ENCODE assay signal across 1 cellular context in the genomic region with DNA sequence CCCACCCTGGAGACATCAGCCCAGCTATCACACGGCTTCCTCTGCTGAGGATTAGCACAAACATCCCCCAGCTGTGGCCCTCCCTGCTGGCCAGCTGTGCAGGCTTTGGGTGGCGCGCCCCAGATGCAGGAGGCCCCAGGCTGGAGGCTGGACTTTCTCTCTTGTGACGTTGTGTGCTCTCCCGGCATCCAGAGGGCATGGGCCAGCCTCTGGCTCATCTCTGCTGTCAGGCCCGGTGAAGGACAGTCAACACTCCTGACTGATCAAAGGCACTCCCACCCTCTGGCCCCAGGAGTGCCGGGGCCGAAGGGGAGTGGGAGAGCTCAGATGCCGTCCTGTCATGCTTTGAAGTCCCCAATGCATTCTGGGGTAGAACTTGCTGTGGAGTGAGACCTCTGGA.
TF ChIP-seq lines count a peak whose summit lies in the region.

No MANE protein-coding gene starts in this region.

TF ChIP-seq in HepG2, 621 proteins besides CTCF, POLR2A, EP300 and RAD21 (continues in another document):
- TF ChIP-seq ZMAT3 (CRISPR knock-in tag; conservative IDR thresholded peaks at IDR 0.05) (no peak), JUND (CRISPR knock-in tag; IDR thresholded peaks at IDR 0.05) (no peak), NCOR1 (IDR thresholded peaks at IDR 0.05; ENCODE audit: borderline replicate concordance, low read length) (0 out of 2 replicates have a peak, but pooled peaks have one; percentile 26), RFX5 (IDR thresholded peaks at IDR 0.05; ENCODE audit: low read depth, low read length) (no peak), ZNF775 (CRISPR knock-in tag; IDR thresholded peaks at IDR 0.05; ENCODE audit: borderline replicate concordance) (no peak), DNMT1 (CRISPR knock-in tag; IDR thresholded peaks at IDR 0.05) (no peak), ZBTB42 (CRISPR knock-in tag; IDR thresholded peaks at IDR 0.05) (peak; percentile 91), SALL1 (CRISPR knock-in tag; IDR thresholded peaks at IDR 0.05) (peak; percentile 58; the same call in 1 of the 2 replicates), U2AF1 (optimal IDR thresholded peaks at IDR 0.05; ENCODE audit: low read depth, low read length) (no peak), ZNF740 (CRISPR knock-in tag; IDR thresholded peaks at IDR 0.05) (no peak), CBX5 (CRISPR knock-in tag; IDR thresholded peaks at IDR 0.05; ENCODE audit: borderline replicate concordance) (no peak), ZNF350 (CRISPR knock-in tag; IDR thresholded peaks at IDR 0.05; ENCODE audit: borderline replicate concordance, low read depth) (no peak), ZNF781 (CRISPR knock-in tag; IDR thresholded peaks at IDR 0.05; ENCODE audit: borderline replicate concordance, not compliant biosample characterization) (no peak), ZFP36L2 (CRISPR knock-in tag; IDR thresholded peaks at IDR 0.05) (no peak), CBFB (CRISPR knock-in tag; IDR thresholded peaks at IDR 0.05) (no peak), DZIP1 (CRISPR knock-in tag; IDR thresholded peaks at IDR 0.05) (no peak), POGZ (CRISPR knock-in tag; IDR thresholded peaks at IDR 0.05) (peak; percentile 33; the same call in 1 of the 2 replicates), BCL3 (CRISPR knock-in tag; IDR thresholded peaks at IDR 0.05) (no peak), TEAD3 (CRISPR knock-in tag; optimal IDR thresholded peaks at IDR 0.05; ENCODE audit: borderline replicate concordance) (peak; percentile 50), REPIN1 (CRISPR knock-in tag; IDR thresholded peaks at IDR 0.05; ENCODE audit: borderline replicate concordance, low read depth) (no peak), PHF21A (CRISPR knock-in tag; IDR thresholded peaks at IDR 0.05) (peak; percentile 26; the same call in 1 of the 2 replicates), ZNF720 (CRISPR knock-in tag; IDR thresholded peaks at IDR 0.05) (no peak), ZNF143 (CRISPR knock-in tag; IDR thresholded peaks at IDR 0.05) (0 out of 2 replicates have a peak, but pooled peaks have one; percentile 40), SAP130 (CRISPR knock-in tag; IDR thresholded peaks at IDR 0.05; ENCODE audit: low read depth) (peak; percentile 37; the same call in 1 of the 2 replicates), ZNF614 (CRISPR knock-in tag; IDR thresholded peaks at IDR 0.05; ENCODE audit: borderline replicate concordance) (no peak), ELF3 (CRISPR knock-in tag; IDR thresholded peaks at IDR 0.05) (no peak), ZNF550 (CRISPR knock-in tag; IDR thresholded peaks at IDR 0.05; ENCODE audit: borderline replicate concordance) (no peak), HDAC1 (CRISPR knock-in tag; IDR thresholded peaks at IDR 0.05) (0 out of 2 replicates have a peak, but pooled peaks have one; percentile 37), ZGPAT (CRISPR knock-in tag; IDR thresholded peaks at IDR 0.05) (no peak), ZNF335 (CRISPR knock-in tag; IDR thresholded peaks at IDR 0.05) (no peak), NFAT5 (CRISPR knock-in tag; IDR thresholded peaks at IDR 0.05) (no peak), TCF7 (IDR thresholded peaks at IDR 0.05; ENCODE audit: low read depth) (peak; percentile 73; the same call in 1 of the 2 replicates), NR1H2 (CRISPR knock-in tag; IDR thresholded peaks at IDR 0.05; ENCODE audit: borderline replicate concordance, low read depth) (no peak)
- TF ChIP-seq, protein P1, sequence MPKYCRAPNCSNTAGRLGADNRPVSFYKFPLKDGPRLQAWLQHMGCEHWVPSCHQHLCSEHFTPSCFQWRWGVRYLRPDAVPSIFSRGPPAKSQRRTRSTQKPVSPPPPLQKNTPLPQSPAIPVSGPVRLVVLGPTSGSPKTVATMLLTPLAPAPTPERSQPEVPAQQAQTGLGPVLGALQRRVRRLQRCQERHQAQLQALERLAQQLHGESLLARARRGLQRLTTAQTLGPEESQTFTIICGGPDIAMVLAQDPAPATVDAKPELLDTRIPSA (CRISPR knock-in tag; IDR thresholded peaks at IDR 0.05; ENCODE audit: borderline replicate concordance), result no peak
- TF ChIP-seq, protein P2, sequence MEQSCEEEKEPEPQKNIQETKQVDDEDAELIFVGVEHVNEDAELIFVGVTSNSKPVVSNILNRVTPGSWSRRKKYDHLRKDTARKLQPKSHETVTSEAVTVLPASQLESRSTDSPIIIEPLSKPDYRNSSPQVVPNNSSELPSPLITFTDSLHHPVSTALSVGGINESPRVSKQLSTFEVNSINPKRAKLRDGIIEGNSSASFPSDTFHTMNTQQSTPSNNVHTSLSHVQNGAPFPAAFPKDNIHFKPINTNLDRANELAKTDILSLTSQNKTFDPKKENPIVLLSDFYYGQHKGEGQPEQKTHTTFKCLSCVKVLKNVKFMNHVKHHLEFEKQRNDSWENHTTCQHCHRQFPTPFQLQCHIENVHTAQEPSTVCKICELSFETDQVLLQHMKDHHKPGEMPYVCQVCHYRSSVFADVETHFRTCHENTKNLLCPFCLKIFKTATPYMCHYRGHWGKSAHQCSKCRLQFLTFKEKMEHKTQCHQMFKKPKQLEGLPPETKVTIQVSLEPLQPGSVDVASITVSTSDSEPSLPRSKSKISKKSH (CRISPR knock-in tag; IDR thresholded peaks at IDR 0.05; ENCODE audit: borderline replicate concordance), result no peak
- TF ChIP-seq, protein P3, sequence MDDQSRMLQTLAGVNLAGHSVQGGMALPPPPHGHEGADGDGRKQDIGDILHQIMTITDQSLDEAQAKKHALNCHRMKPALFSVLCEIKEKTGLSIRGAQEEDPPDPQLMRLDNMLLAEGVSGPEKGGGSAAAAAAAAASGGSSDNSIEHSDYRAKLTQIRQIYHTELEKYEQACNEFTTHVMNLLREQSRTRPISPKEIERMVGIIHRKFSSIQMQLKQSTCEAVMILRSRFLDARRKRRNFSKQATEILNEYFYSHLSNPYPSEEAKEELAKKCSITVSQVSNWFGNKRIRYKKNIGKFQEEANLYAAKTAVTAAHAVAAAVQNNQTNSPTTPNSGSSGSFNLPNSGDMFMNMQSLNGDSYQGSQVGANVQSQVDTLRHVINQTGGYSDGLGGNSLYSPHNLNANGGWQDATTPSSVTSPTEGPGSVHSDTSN (CRISPR knock-in tag; IDR thresholded peaks at IDR 0.05; ENCODE audit: borderline replicate concordance), result no peak
- TF ChIP-seq, protein P4, sequence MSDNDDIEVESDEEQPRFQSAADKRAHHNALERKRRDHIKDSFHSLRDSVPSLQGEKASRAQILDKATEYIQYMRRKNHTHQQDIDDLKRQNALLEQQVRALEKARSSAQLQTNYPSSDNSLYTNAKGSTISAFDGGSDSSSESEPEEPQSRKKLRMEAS (IDR thresholded peaks at IDR 0.05), result no peak
- TF ChIP-seq, protein P5, sequence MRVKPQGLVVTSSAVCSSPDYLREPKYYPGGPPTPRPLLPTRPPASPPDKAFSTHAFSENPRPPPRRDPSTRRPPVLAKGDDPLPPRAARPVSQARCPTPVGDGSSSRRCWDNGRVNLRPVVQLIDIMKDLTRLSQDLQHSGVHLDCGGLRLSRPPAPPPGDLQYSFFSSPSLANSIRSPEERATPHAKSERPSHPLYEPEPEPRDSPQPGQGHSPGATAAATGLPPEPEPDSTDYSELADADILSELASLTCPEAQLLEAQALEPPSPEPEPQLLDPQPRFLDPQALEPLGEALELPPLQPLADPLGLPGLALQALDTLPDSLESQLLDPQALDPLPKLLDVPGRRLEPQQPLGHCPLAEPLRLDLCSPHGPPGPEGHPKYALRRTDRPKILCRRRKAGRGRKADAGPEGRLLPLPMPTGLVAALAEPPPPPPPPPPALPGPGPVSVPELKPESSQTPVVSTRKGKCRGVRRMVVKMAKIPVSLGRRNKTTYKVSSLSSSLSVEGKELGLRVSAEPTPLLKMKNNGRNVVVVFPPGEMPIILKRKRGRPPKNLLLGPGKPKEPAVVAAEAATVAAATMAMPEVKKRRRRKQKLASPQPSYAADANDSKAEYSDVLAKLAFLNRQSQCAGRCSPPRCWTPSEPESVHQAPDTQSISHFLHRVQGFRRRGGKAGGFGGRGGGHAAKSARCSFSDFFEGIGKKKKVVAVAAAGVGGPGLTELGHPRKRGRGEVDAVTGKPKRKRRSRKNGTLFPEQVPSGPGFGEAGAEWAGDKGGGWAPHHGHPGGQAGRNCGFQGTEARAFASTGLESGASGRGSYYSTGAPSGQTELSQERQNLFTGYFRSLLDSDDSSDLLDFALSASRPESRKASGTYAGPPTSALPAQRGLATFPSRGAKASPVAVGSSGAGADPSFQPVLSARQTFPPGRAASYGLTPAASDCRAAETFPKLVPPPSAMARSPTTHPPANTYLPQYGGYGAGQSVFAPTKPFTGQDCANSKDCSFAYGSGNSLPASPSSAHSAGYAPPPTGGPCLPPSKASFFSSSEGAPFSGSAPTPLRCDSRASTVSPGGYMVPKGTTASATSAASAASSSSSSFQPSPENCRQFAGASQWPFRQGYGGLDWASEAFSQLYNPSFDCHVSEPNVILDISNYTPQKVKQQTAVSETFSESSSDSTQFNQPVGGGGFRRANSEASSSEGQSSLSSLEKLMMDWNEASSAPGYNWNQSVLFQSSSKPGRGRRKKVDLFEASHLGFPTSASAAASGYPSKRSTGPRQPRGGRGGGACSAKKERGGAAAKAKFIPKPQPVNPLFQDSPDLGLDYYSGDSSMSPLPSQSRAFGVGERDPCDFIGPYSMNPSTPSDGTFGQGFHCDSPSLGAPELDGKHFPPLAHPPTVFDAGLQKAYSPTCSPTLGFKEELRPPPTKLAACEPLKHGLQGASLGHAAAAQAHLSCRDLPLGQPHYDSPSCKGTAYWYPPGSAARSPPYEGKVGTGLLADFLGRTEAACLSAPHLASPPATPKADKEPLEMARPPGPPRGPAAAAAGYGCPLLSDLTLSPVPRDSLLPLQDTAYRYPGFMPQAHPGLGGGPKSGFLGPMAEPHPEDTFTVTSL (CRISPR knock-in tag; IDR thresholded peaks at IDR 0.05; ENCODE audit: borderline replicate concordance), result no peak
